ENCODE assay signal across 17 cellular contexts in the genomic region with DNA sequence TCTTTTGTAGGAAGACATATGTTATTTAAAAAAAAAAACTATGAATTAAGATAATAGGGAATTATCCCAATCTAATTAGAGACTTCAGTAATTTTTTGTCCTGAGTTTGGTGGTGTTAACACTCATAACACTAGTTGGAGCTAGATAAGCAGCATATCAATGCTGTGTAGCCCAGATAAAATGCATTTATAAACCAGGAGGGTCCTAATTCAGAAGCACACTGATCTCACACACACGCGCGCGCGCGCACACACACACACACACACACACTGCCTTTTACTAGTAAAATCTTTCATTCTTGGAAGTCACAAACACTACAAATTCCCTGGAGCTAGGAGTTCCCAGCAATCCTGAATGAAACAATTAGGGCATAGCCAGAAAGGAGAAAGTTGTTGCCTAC. TPM values are rescaled to one million over a fixed set of nuclear protein-coding genes. Genes with fewer than 3 reads are reported as not detected.
DNase-seq lines count a peak whose midpoint lies in the region; ATAC-seq and TF ChIP-seq lines count a peak whose summit lies in the region.
"Had no signal": no experiment of that assay in that cellular context is flagged by ENCODE, and none has a peak within 500 bp of the region (broad histone marks: within the 10 kb centered on the region; RNA-seq: fewer than 3 reads in every experiment).

No MANE protein-coding gene starts in this region.

- H3K9me3 Mint-ChIP-seq in T-cell, result no peaks in the 10 kb centered on the region
- no peaks in the 10 kb centered on the region for H3K9me3 Mint-ChIP-seq in activated T-cell treated with anti-CD3 and anti-CD28 coated beads, Interleukin-2, amount 50 U/mL, for 24 hours
- H3K9me3 Mint-ChIP-seq: activated CD4-positive, alpha-beta memory T cell treated with anti-CD3 and anti-CD28 coated beads, Interleukin-2, amount 10 ng/mL, durations not matched to agents 7 days and 5 days; activated T-helper 17 cell treated with anti-CD3 and anti-CD28 coated beads, Interleukin-2, amount 50 U/mL, for 72 hours; dendritic cell treated with granulocyte-macrophage colony-stimulating factor and Interleukin-4, amounts not matched to agents 40 ng/mL and 50 ng/mL, for 4 days; H9 had no signal

- H3K27me3 Mint-ChIP-seq in T-cell, result peaks cover 35 to 38% of the 10 kb centered on the region in 2 donors
- H3K27me3 Mint-ChIP-seq in activated T-cell treated with anti-CD3 and anti-CD28 coated beads, Interleukin-2, amount 50 U/mL, for 24 hours, result peaks cover 53% of the 10 kb centered on the region

- no peak for ATAC-seq in left colon
- ATAC-seq in T-cell (replicated peaks in 1 of 4), result no peak
- ATAC-seq: activated T-helper 17 cell treated with anti-CD3 and anti-CD28 coated beads, Interleukin-2, amount 50 U/mL, for 72 hours had no signal

- intact Hi-C loops in left colon (cut with DNase I, micrococcal nuclease), result no loop called here

- no peak for TF ChIP-seq CTCF in coronary artery (IDR thresholded peaks at IDR 0.05)

- CTCF ChIA-PET in T-cell (lab: Charles Lee), result interaction anchor here in 1 of 2 donors (0.7 kb wide), 1 partner anchor 512 kb away, joined by 3 read pairs; no protein-coding TSS in a partner anchor

- H3K27ac ChIP-seq in coronary artery (peak overlapping the region; percentile 73 to 96), temporal lobe (ENCODE audit: low read depth, low read length) (peak overlapping the region; percentile 9)
- H3K27ac ChIP-seq: BLaER1 treated with 17β-estradiol and CSF1 and Interleukin-3, amounts not matched to agents 10 nM and 100 nM had no signal

- peak; percentile 3 for DNase-seq in NCI-H2227 (lab: John Stamatoyannopoulos, UW; ENCODE audit: unreplicated experiment)
- no peak for DNase-seq in coronary artery (ENCODE audit: low spot score)
- DNase-seq in medulla oblongata (ENCODE audit: extremely low spot score), result peak; percentile 48
- DNase-seq in left colon, result no peak
- no peak for DNase-seq in T-cell
- no peak for DNase-seq in NCI-H524 (lab: John Stamatoyannopoulos, UW)
- DNase-seq in activated T-cell treated with anti-CD3 and anti-CD28 coated beads, Interleukin-2, amount 50 U/mL, for 24 hours, result no peak
- DNase-seq: activated CD4-positive, alpha-beta memory T cell treated with anti-CD3 and anti-CD28 coated beads, Interleukin-2, amount 10 ng/mL, durations not matched to agents 7 days and 5 days; H9; NCI-H1105; NCI-H345; SHP77; T1000 had no signal

- no peak overlapping the region for H3K4me3 Mint-ChIP-seq in T-cell
- H3K4me3 Mint-ChIP-seq in activated T-cell treated with anti-CD3 and anti-CD28 coated beads, Interleukin-2, amount 50 U/mL, for 24 hours, result no peak overlapping the region
- H3K4me3 Mint-ChIP-seq: activated CD4-positive, alpha-beta memory T cell treated with anti-CD3 and anti-CD28 coated beads, Interleukin-2, amount 10 ng/mL, durations not matched to agents 7 days and 5 days; activated T-helper 17 cell treated with anti-CD3 and anti-CD28 coated beads, Interleukin-2, amount 50 U/mL, for 72 hours; dendritic cell treated with granulocyte-macrophage colony-stimulating factor and Interleukin-4, amounts not matched to agents 40 ng/mL and 50 ng/mL, for 4 days had no signal

- POLR2A ChIA-PET in T-cell (lab: Charles Lee), result no interaction called here

- no peak overlapping the region for H3K27ac Mint-ChIP-seq in T-cell
- no peak overlapping the region for H3K27ac Mint-ChIP-seq in activated T-cell treated with anti-CD3 and anti-CD28 coated beads, Interleukin-2, amount 50 U/mL, for 24 hours
- H3K27ac Mint-ChIP-seq: activated CD4-positive, alpha-beta memory T cell treated with anti-CD3 and anti-CD28 coated beads, Interleukin-2, amount 10 ng/mL, durations not matched to agents 7 days and 5 days; activated T-helper 17 cell treated with anti-CD3 and anti-CD28 coated beads, Interleukin-2, amount 50 U/mL, for 72 hours; dendritic cell treated with granulocyte-macrophage colony-stimulating factor and Interleukin-4, amounts not matched to agents 40 ng/mL and 50 ng/mL, for 4 days; H9 had no signal

- no peaks in the 10 kb centered on the region for H3K36me3 Mint-ChIP-seq in T-cell
- no peaks in the 10 kb centered on the region for H3K36me3 Mint-ChIP-seq in activated T-cell treated with anti-CD3 and anti-CD28 coated beads, Interleukin-2, amount 50 U/mL, for 24 hours (ENCODE audit: low read depth)

- H3K4me1 Mint-ChIP-seq in T-cell, result peaks cover 10 to 20% (median 16%) of the 10 kb centered on the region in 3 donors
- H3K4me1 Mint-ChIP-seq in activated T-cell treated with anti-CD3 and anti-CD28 coated beads, Interleukin-2, amount 50 U/mL, for 24 hours (ENCODE audit: low read depth), result peaks cover 19% of the 10 kb centered on the region
- H3K4me1 Mint-ChIP-seq: activated T-helper 17 cell treated with anti-CD3 and anti-CD28 coated beads, Interleukin-2, amount 50 U/mL, for 72 hours had no signal

- peak overlapping the region; percentile 80 for H3K4me3 ChIP-seq in coronary artery
- H3K4me3 ChIP-seq: BLaER1 treated with 17β-estradiol and CSF1 and Interleukin-3, amounts not matched to agents 10 nM and 100 nM had no signal

RNA-seq across cellular contexts. Expression of a gene that starts 3.2 kb away (rescaled TPM):
- total RNA-seq in temporal lobe (14.0 TPM), left colon (1 to 10 TPM; 4.0 to 5.9 TPM), T-cell (not detected)
- total RNA-seq: activated CD4-positive, alpha-beta memory T cell treated with anti-CD3 and anti-CD28 coated beads, Interleukin-2, amount 10 ng/mL, durations not matched to agents 7 days and 5 days; H9 had no signal

Comparison
In these comparisons a context has a peak if more than half of its experiments do, and no peak if none do; other contexts are left out.
1. DNase-seq: peak in NCI-H2227 (single experiment) and medulla oblongata (single experiment); none in coronary artery (single experiment), left colon (0 of 2), T-cell (0 of 34), NCI-H524 (0 of 2) and activated T-cell treated with anti-CD3 and anti-CD28 coated beads, Interleukin-2, amount 50 U/mL, for 24 hours (single experiment).
2. RNA of a gene that starts 3.2 kb away (total RNA-seq): 14.0 TPM in temporal lobe (single experiment) and 4.0 to 5.9 TPM in left colon; not detected in T-cell; every median in the first group is over 4 times any median in the second.